ENCODE assay signal across 8 cellular contexts in genomic region chr12:113829212-113829611, GRCh38.
"Had no signal": no experiment of that assay in that cellular context is flagged by ENCODE, and none has a peak within 500 bp of the region (broad histone marks: within the 10 kb centered on the region; RNA-seq: fewer than 3 reads in every experiment).

No MANE protein-coding gene starts in this region.

- H3K27ac Mint-ChIP-seq: GM23338, H9, IgD-negative memory B cell had no signal

- H3K4me2 ChIP-seq: GM23338 had no signal

- H3K27me3 Mint-ChIP-seq: IgD-negative memory B cell had no signal

- H2AFZ ChIP-seq: GM23338 had no signal

- ATAC-seq: GM23338, HepG2 had no signal

- H3K4me3 ChIP-seq: GM23338 had no signal

- H3K9me3 Mint-ChIP-seq: GM23338, H9, IgD-negative memory B cell had no signal

- FAIRE-seq: H1, H54, HepG2 had no signal

- DNase-seq: H9, HCEC 1CT, KG1 had no signal

- H3K4me3 Mint-ChIP-seq: GM23338, H9, IgD-negative memory B cell had no signal
